1 cellular context compared by ENCODE assay signal in the genomic region with DNA sequence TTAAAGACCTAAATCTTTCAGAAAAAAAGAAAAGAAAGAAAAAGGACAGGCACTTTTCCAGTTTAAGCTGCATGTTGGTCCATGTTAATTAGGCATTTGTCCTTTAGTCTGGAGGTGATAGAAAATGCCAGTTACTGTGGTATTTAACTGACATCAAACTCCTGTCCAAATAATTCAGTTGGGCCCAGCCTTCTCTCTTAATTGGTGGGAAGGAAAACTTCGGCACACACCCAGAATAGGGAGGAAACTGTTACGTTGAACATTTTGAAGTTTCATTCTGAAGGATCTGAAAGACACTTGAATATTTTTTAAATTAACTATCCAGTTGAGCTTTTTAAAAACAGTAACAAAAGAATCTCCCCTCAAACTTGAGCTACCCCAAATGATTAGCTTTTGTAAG.
TF ChIP-seq lines count a peak whose summit lies in the region.

No MANE protein-coding gene starts in this region.

TF ChIP-seq in GM23338, 12 proteins besides CTCF, POLR2A, EP300 and RAD21 (continued from another document):
- TF ChIP-seq, protein P1, sequence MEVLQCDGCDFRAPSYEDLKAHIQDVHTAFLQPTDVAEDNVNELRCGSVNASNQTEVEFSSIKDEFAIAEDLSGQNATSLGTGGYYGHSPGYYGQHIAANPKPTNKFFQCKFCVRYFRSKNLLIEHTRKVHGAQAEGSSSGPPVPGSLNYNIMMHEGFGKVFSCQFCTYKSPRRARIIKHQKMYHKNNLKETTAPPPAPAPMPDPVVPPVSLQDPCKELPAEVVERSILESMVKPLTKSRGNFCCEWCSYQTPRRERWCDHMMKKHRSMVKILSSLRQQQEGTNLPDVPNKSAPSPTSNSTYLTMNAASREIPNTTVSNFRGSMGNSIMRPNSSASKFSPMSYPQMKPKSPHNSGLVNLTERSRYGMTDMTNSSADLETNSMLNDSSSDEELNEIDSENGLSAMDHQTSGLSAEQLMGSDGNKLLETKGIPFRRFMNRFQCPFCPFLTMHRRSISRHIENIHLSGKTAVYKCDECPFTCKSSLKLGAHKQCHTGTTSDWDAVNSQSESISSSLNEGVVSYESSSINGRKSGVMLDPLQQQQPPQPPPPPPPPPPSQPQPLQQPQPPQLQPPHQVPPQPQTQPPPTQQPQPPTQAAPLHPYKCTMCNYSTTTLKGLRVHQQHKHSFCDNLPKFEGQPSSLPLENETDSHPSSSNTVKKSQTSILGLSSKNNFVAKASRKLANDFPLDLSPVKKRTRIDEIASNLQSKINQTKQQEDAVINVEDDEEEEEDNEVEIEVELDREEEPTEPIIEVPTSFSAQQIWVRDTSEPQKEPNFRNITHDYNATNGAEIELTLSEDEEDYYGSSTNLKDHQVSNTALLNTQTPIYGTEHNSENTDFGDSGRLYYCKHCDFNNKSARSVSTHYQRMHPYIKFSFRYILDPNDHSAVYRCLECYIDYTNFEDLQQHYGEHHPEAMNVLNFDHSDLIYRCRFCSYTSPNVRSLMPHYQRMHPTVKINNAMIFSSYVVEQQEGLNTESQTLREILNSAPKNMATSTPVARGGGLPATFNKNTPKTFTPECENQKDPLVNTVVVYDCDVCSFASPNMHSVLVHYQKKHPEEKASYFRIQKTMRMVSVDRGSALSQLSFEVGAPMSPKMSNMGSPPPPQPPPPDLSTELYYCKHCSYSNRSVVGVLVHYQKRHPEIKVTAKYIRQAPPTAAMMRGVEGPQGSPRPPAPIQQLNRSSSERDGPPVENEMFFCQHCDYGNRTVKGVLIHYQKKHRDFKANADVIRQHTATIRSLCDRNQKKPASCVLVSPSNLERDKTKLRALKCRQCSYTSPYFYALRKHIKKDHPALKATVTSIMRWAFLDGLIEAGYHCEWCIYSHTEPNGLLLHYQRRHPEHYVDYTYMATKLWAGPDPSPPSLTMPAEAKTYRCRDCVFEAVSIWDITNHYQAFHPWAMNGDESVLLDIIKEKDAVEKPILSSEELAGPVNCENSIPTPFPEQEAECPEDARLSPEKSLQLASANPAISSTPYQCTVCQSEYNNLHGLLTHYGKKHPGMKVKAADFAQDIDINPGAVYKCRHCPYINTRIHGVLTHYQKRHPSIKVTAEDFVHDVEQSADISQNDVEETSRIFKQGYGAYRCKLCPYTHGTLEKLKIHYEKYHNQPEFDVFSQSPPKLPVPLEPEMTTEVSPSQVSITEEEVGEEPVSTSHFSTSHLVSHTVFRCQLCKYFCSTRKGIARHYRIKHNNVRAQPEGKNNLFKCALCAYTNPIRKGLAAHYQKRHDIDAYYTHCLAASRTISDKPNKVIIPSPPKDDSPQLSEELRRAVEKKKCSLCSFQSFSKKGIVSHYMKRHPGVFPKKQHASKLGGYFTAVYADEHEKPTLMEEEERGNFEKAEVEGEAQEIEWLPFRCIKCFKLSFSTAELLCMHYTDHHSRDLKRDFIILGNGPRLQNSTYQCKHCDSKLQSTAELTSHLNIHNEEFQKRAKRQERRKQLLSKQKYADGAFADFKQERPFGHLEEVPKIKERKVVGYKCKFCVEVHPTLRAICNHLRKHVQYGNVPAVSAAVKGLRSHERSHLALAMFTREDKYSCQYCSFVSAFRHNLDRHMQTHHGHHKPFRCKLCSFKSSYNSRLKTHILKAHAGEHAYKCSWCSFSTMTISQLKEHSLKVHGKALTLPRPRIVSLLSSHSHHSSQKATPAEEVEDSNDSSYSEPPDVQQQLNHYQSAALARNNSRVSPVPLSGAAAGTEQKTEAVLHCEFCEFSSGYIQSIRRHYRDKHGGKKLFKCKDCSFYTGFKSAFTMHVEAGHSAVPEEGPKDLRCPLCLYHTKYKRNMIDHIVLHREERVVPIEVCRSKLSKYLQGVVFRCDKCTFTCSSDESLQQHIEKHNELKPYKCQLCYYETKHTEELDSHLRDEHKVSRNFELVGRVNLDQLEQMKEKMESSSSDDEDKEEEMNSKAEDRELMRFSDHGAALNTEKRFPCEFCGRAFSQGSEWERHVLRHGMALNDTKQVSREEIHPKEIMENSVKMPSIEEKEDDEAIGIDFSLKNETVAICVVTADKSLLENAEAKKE (CRISPR knock-in tag; IDR thresholded peaks at IDR 0.05), result no peak
- TF ChIP-seq CREB1 (CRISPR knock-in tag; IDR thresholded peaks at IDR 0.05; ENCODE audit: low read depth), result no peak
- TF ChIP-seq ZNF114 (CRISPR knock-in tag; IDR thresholded peaks at IDR 0.05), result no peak
- no peak for TF ChIP-seq ZNF331 (CRISPR knock-in tag; IDR thresholded peaks at IDR 0.05; ENCODE audit: low read depth)
- TF ChIP-seq, protein P2, sequence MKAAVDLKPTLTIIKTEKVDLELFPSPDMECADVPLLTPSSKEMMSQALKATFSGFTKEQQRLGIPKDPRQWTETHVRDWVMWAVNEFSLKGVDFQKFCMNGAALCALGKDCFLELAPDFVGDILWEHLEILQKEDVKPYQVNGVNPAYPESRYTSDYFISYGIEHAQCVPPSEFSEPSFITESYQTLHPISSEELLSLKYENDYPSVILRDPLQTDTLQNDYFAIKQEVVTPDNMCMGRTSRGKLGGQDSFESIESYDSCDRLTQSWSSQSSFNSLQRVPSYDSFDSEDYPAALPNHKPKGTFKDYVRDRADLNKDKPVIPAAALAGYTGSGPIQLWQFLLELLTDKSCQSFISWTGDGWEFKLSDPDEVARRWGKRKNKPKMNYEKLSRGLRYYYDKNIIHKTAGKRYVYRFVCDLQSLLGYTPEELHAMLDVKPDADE (IDR thresholded peaks at IDR 0.05), result no peak
- TF ChIP-seq POLR2AphosphoS5 (IDR thresholded peaks at IDR 0.05; ENCODE audit: low read depth), result no peak
- no peak for TF ChIP-seq EZH2phosphoT487 (IDR thresholded peaks at IDR 0.05; ENCODE audit: unreplicated experiment)
- no peak for TF ChIP-seq STAT1 (IDR thresholded peaks at IDR 0.05; ENCODE audit: unreplicated experiment)
TF ChIP-seq in GM23338: peak in this region for 0.
